ENCODE assay signal across 10 cellular contexts in genomic region chr4:185792384-185793146, GRCh38. TPM values are rescaled to one million over a fixed set of nuclear protein-coding genes. Genes with fewer than 3 reads are reported as not detected.
DNase-seq lines count a peak whose midpoint lies in the region; ATAC-seq, FAIRE-seq and TF ChIP-seq lines count a peak whose summit lies in the region.
"Had no signal": no experiment of that assay in that cellular context is flagged by ENCODE, and none has a peak within 500 bp of the region (broad histone marks: within the 10 kb centered on the region; RNA-seq: fewer than 3 reads in every experiment).

No MANE protein-coding gene starts in this region.

- H4K20me1 ChIP-seq in K562 (replicated peaks; ENCODE audit: control insufficient read depth, insufficient read depth, low read length): no peaks in the 10 kb centered on the region

- TF ChIP-seq POLR2A in K562 (conservative IDR thresholded peaks at IDR 0.05) (no peak), upper lobe of left lung (IDR thresholded peaks at IDR 0.05) (no peak)

- no peak overlapping the region for H3K4me3 ChIP-seq in AG04449 (ENCODE audit: low read depth, low read length)
- no peak overlapping the region for H3K4me3 ChIP-seq in K562
- no peak overlapping the region for H3K4me3 ChIP-seq in left lung
- no peak overlapping the region for H3K4me3 ChIP-seq in upper lobe of left lung

- no peak overlapping the region for H3K9ac ChIP-seq in K562 (ENCODE audit: insufficient read depth in 1 of 2, low read depth in 2 of 2, low read length in 2 of 2)

- no peak overlapping the region for H3K4me2 ChIP-seq in K562 (ENCODE audit: insufficient read depth, low read length)

- WGBS in K562 (ENCODE audit: insufficient coverage, low coverage, missing lambda C conversion rate): 3% methylated on average over 12 of the region's 12 CpGs
- WGBS in upper lobe of left lung, 2 donors: 54 to 55% methylated on average over 12 of the region's 12 CpGs

- no peaks in the 10 kb centered on the region for H3K79me2 ChIP-seq in K562 (ENCODE audit: control insufficient read depth, insufficient read depth, low read length)

- DNase-seq in AG04449 (ENCODE audit: low read depth, low spot score): peak; percentile 96
- peak; percentile 18 for DNase-seq in HK-2 (ENCODE audit: unreplicated experiment)
- DNase-seq in K562 (ENCODE audit: extremely low read depth in 1 of 4, low spot score in 3 of 4): no peak
- DNase-seq in left lung: no peak
- no peak for DNase-seq in upper lobe of left lung
- DNase-seq in OCI-M2 (lab: John Stamatoyannopoulos, UW; ENCODE audit: unreplicated experiment): no peak
- no peak for DNase-seq in NCI-H526 (lab: John Stamatoyannopoulos, UW)
- DNase-seq: activated CD4-positive, alpha-beta T cell treated with anti-CD3 and anti-CD28 coated beads, Interleukin-2, amount 50 U/mL, for 4 hours; midbrain had no signal

- no peaks in the 10 kb centered on the region for H3K36me3 ChIP-seq in K562 (ENCODE audit: control insufficient read depth, insufficient read depth, low read length)
- no peaks in the 10 kb centered on the region for H3K36me3 ChIP-seq in left lung
- no peaks in the 10 kb centered on the region for H3K36me3 ChIP-seq in upper lobe of left lung

- no peaks in the 10 kb centered on the region for H3K9me3 ChIP-seq in K562 (replicated peaks; ENCODE audit: control insufficient read depth, insufficient read depth, low read depth, low read length)
- H3K9me3 ChIP-seq in left lung: no peaks in the 10 kb centered on the region
- H3K9me3 ChIP-seq in upper lobe of left lung: no peaks in the 10 kb centered on the region

- H3K4me1 ChIP-seq in K562 (replicated peaks in 1 of 2; ENCODE audit: control insufficient read depth in 2 of 2, insufficient read depth in 2 of 2, low read length in 2 of 2): no peaks in the 10 kb centered on the region
- H3K4me1 ChIP-seq in left lung: no peaks in the 10 kb centered on the region
- peaks cover 8 to 16% (median 10%) of the 10 kb centered on the region in 4 donors for H3K4me1 ChIP-seq in upper lobe of left lung

- no peak for TF ChIP-seq EP300 in K562 (IDR thresholded peaks at IDR 0.05; ENCODE audit: low read length)
- no peak for TF ChIP-seq EP300 in upper lobe of left lung (IDR thresholded peaks at IDR 0.05)

- no TSS peak for BruUV-seq in K562 (replicated peaks; lab: Mats Ljungman, UMichigan)

- ATAC-seq in K562 (no peak), left lung (peak; percentile 82), upper lobe of left lung (ENCODE audit: low FRiP score in 2 of 2) (no peak), HG03354 (IDR thresholded peaks at IDR 0.05; ENCODE audit: poor library complexity, severe bottlenecking, unreplicated experiment) (no peak)

- no peaks in the 10 kb centered on the region for H3K9me1 ChIP-seq in K562 (ENCODE audit: control insufficient read depth, insufficient read depth, low read length)

- no peak for TF ChIP-seq CTCF in AG04449 (IDR thresholded peaks at IDR 0.05; ENCODE audit: insufficient read depth, low read length, missing control alignments)
- TF ChIP-seq CTCF in K562 (IDR thresholded peaks at IDR 0.05 in 2 of 3, conservative IDR thresholded peaks at IDR 0.05 in 1 of 3; ENCODE audit: insufficient read depth in 2 of 3, low read depth in 1 of 3, low read length in 3 of 3): no peak
- no peak for TF ChIP-seq CTCF in left lung (IDR thresholded peaks at IDR 0.05)
- TF ChIP-seq CTCF in upper lobe of left lung (IDR thresholded peaks at IDR 0.05): no peak

- H3K27me3 ChIP-seq in K562 (ENCODE audit: control insufficient read depth in 2 of 2, insufficient read depth in 2 of 2, low read length in 2 of 2): peaks cover 3 to 7% of the 10 kb centered on the region in 2 experiments; a peak in 4 of 5 replicates
- H3K27me3 ChIP-seq in left lung: no peaks in the 10 kb centered on the region
- H3K27me3 ChIP-seq in upper lobe of left lung: no peaks in the 10 kb centered on the region

- no peak overlapping the region for H2AFZ ChIP-seq in K562 (ENCODE audit: low read depth, low read length)

- TF ChIP-seq RAD21 in K562 (CRISPR knock-in tag; conservative IDR thresholded peaks at IDR 0.05 in 1 of 2, IDR thresholded peaks at IDR 0.05 in 1 of 2): no peak

- CTCF ChIA-PET in AG04449 (lab: Yijun Ruan, JAX): no interaction called here
- CTCF ChIA-PET in K562 (lab: Yijun Ruan, JAX; ENCODE audit: low intra/inter-chr PET ratio): no interaction called here

- H3K27ac ChIP-seq in K562 (ENCODE audit: extremely low read depth, low read depth, low read length): no peak overlapping the region
- no peak overlapping the region for H3K27ac ChIP-seq in left lung
- H3K27ac ChIP-seq in upper lobe of left lung: no peak overlapping the region

- no peak for FAIRE-seq in K562 (lab: Jason Lieb, UNC)

- in situ Hi-C loops in K562 (cut with MboI): no loop called here

- intact Hi-C loops in K562 (cut with micrococcal nuclease) (no loop called here), left lung (cut with DNase I) (no loop called here)

- POLR2A ChIA-PET in AG04449 (lab: Yijun Ruan, JAX): interaction anchor here (1.5 kb wide), 1 partner anchor 17 kb away, joined by 8 read pairs; no protein-coding TSS in a partner anchor
- POLR2A ChIA-PET in K562 (lab: Yijun Ruan, JAX): no interaction called here

TF ChIP-seq in K562, 482 proteins besides CTCF, POLR2A, EP300 and RAD21:
- no peak for TF ChIP-seq OTX1 (CRISPR knock-in tag; IDR thresholded peaks at IDR 0.05)
- TF ChIP-seq, protein P1, sequence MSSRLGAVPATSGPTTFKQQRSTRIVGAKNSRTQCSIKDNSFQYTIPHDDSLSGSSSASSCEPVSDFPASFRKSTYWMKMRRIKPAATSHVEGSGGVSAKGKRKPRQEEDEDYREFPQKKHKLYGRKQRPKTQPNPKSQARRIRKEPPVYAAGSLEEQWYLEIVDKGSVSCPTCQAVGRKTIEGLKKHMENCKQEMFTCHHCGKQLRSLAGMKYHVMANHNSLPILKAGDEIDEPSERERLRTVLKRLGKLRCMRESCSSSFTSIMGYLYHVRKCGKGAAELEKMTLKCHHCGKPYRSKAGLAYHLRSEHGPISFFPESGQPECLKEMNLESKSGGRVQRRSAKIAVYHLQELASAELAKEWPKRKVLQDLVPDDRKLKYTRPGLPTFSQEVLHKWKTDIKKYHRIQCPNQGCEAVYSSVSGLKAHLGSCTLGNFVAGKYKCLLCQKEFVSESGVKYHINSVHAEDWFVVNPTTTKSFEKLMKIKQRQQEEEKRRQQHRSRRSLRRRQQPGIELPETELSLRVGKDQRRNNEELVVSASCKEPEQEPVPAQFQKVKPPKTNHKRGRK (tag; IDR thresholded peaks at IDR 0.05): 0 out of 2 replicates have a peak, but pooled peaks have one; percentile 10

RNA-seq across cellular contexts. Expression of gene SORBS2, which starts 19.4 kb away (rescaled TPM):
- total RNA-seq in K562 (2011; cell fraction: chromatin; rRNA removed; ENCODE audit: low replicate concordance): not detected in 2 replicates
- not detected in 2 replicates for total RNA-seq in K562 (2011; cell fraction: nucleolus; rRNA removed)
- total RNA-seq in K562 (2011; cell fraction: nucleoplasm; rRNA removed): not detected in 2 replicates
- total RNA-seq in K562 (2014; rRNA removed) (not detected in 2 replicates), K562 (2014; rRNA removed; fragmentation: Illumina TruSeq; extraction: Trizol) (not detected in 2 replicates), K562 (2015; rRNA removed; fragmentation: Illumina TruSeq; extraction: Trizol) (not detected in 2 replicates), K562 (2021) (0.29 and 1.1 TPM in 2 replicates), left lung (10 to 100 TPM; 36.5 to 50.8 TPM), upper lobe of left lung (10 to 100 TPM; 35.4 to 83.2 (median 58.1) TPM)
- polyA plus RNA-seq in K562 (2011; rRNA removed) (not detected in 2 replicates), K562 (2014; fragmentation: Illumina TruSeq; extraction: Trizol) (not detected in 2 replicates), K562 (2014; fragmentation: Nextera tagmentation; extraction: Ambion mirVana) (not detected), K562 (2014; rRNA removed) (not detected in 2 replicates)
- not detected in 2 replicates for polyA plus RNA-seq in K562 (2011; cell fraction: cytosol; rRNA removed)
- not detected in 2 replicates for polyA plus RNA-seq in K562 (2011; cell fraction: nucleus; rRNA removed)
- 0.05 TPM in 1 of 2 replicates, not detected in the other for polyA plus RNA-seq in K562 (2012)
- not detected in 2 replicates for polyA minus RNA-seq in K562 (2011; rRNA and poly(A)+ RNA removed)
- not detected in 2 replicates for polyA minus RNA-seq in K562 (2011; cell fraction: cytosol; rRNA and poly(A)+ RNA removed)
- polyA minus RNA-seq in K562 (2011; cell fraction: nucleus; rRNA and poly(A)+ RNA removed): not detected in 2 replicates

Comparison
In these comparisons a context has a peak if more than half of its experiments do, and no peak if none do; other contexts are left out.
1. DNase-seq: peak in AG04449 (single experiment) and HK-2 (single experiment); none in K562 (0 of 4), left lung (0 of 2), upper lobe of left lung (0 of 2), OCI-M2 (single experiment) and NCI-H526 (0 of 2).
2. RNA of gene SORBS2, which starts 19.4 kb away (total RNA-seq): 35.4 to 83.2 TPM in upper lobe of left lung and 36.5 to 50.8 TPM in left lung; 0.29 to 1.1 TPM in K562; every median in the first group is over 10 times any median in the second.